18 cellular contexts compared by ENCODE assay signal in genomic region chr18:72409923-72410322, GRCh38.
"Had no signal": no experiment of that assay in that cellular context is flagged by ENCODE, and none has a peak within 500 bp of the region (broad histone marks: within the 10 kb centered on the region; RNA-seq: fewer than 3 reads in every experiment).

No MANE protein-coding gene starts in this region.

- H3K4me1 ChIP-seq: esophagus muscularis mucosa, foreskin keratinocyte, heart left ventricle, stomach had no signal

- FAIRE-seq: islet of Langerhans had no signal

- H3K27me3 ChIP-seq: esophagus muscularis mucosa, foreskin keratinocyte, heart left ventricle, stomach had no signal

- H3K4me3 ChIP-seq: esophagus muscularis mucosa, heart left ventricle, skin epidermis, stomach had no signal

- H3K27ac ChIP-seq: epithelial cell of prostate, esophagus muscularis mucosa, foreskin keratinocyte, heart left ventricle, skin epidermis, stomach had no signal

- H3K36me3 ChIP-seq: esophagus muscularis mucosa, heart left ventricle, stomach had no signal

- DNase-seq: effector memory CD4-positive, alpha-beta T cell; foreskin keratinocyte; heart left ventricle; hippocampal formation; kidney glomerular epithelial cell; mesendoderm; naive B cell; posterior cingulate gyrus; stimulated activated CD4-positive, alpha-beta T cell treated with anti-CD3 and anti-CD28 coated beads, Interleukin-2, amount 100 ng/mL, for 24 hours; stimulated activated naive CD4-positive, alpha-beta T cell; stomach; substantia nigra; trophoblast cell had no signal

- ATAC-seq: foreskin keratinocyte, heart left ventricle, sciatic nerve had no signal
